11 cellular contexts compared by ENCODE assay signal in genomic region chr11:61026121-61027031, GRCh38. TPM values are rescaled to one million over a fixed set of nuclear protein-coding genes. Genes with fewer than 3 reads are reported as not detected.
DNase-seq lines count a peak whose midpoint lies in the region; ATAC-seq and TF ChIP-seq lines count a peak whose summit lies in the region.
"Had no signal": no experiment of that assay in that cellular context is flagged by ENCODE, and none has a peak within 500 bp of the region (broad histone marks: within the 10 kb centered on the region; RNA-seq: fewer than 3 reads in every experiment).

No MANE protein-coding gene starts in this region.

- no peak for TF ChIP-seq POLR2A in transverse colon (IDR thresholded peaks at IDR 0.05)

- DNase-seq in Right ventricle myocardium superior, result peak; percentile 34
- no peak for DNase-seq in left ventricle myocardium inferior
- DNase-seq in activated CD4-positive, alpha-beta T cell treated with anti-CD3 and anti-CD28 coated beads for 1 hour, result peak; percentile 34
- peak; percentile 29 to 66 (median 49) for DNase-seq in effector memory CD4-positive, alpha-beta T cell
- peak; percentile 16 for DNase-seq in transverse colon
- no peak for DNase-seq in NCI-H1436 treated with DMSO at 0.1 percent for 48 hours (lab: John Stamatoyannopoulos, UW)
- no peak for DNase-seq in NCI-H1092 treated with DMSO at 0.1 percent for 48 hours (lab: John Stamatoyannopoulos, UW)
- no peak for DNase-seq in left lung
- DNase-seq: NCI-H226 had no signal

- TF ChIP-seq CTCF in left ventricle myocardium inferior (IDR thresholded peaks at IDR 0.05; ENCODE audit: borderline replicate concordance) (no peak), transverse colon (IDR thresholded peaks at IDR 0.05) (no peak), left lung (IDR thresholded peaks at IDR 0.05) (no peak)

- H3K4me1 ChIP-seq in left ventricle myocardium inferior, result peaks cover 30% of the 10 kb centered on the region
- peaks cover 67% of the 10 kb centered on the region for H3K4me1 ChIP-seq in effector memory CD4-positive, alpha-beta T cell (ENCODE audit: control insufficient read depth, insufficient read depth, low read length, poor library complexity, severe bottlenecking)
- peaks cover 0 to 18% (median 0%) of the 10 kb centered on the region in 4 donors for H3K4me1 ChIP-seq in transverse colon
- peaks cover 0 to 50% of the 10 kb centered on the region in 2 donors for H3K4me1 ChIP-seq in left lung

- H3K27me3 ChIP-seq in left ventricle myocardium inferior (ENCODE audit: low read depth) (peaks cover 19% of the 10 kb centered on the region), transverse colon (peaks cover 13% of the 10 kb centered on the region), left lung (peaks cover 3 to 40% of the 10 kb centered on the region in 2 donors)
- no peaks in the 10 kb centered on the region for H3K27me3 ChIP-seq in effector memory CD4-positive, alpha-beta T cell (replicated peaks; ENCODE audit: control insufficient read depth, insufficient read depth, low read length, poor library complexity, severe bottlenecking)

- no peaks in the 10 kb centered on the region for H3K9me3 ChIP-seq in left ventricle myocardium inferior (replicated peaks)
- no peaks in the 10 kb centered on the region for H3K9me3 ChIP-seq in effector memory CD4-positive, alpha-beta T cell (ENCODE audit: control insufficient read depth, low read length)
- H3K9me3 ChIP-seq in transverse colon, result no peaks in the 10 kb centered on the region
- H3K9me3 ChIP-seq in left lung, result no peaks in the 10 kb centered on the region

- 53 to 64% methylated on average over 3 to 27 of the region's 28 CpGs for WGBS in transverse colon (ENCODE audit: low coverage in 1 of 2), 2 donors

- H3K27ac ChIP-seq in left ventricle myocardium inferior (replicated peaks), result no peak overlapping the region
- peak overlapping the region; percentile 86 for H3K27ac ChIP-seq in effector memory CD4-positive, alpha-beta T cell (ENCODE audit: insufficient read depth, low read length, poor library complexity, severe bottlenecking)
- H3K27ac ChIP-seq in transverse colon, result peak overlapping the region in 1 of 4 donors; percentile 24
- H3K27ac ChIP-seq in left lung, result no peak overlapping the region
- H3K27ac ChIP-seq: coronary artery had no signal

- TF ChIP-seq EP300 in transverse colon (IDR thresholded peaks at IDR 0.05; ENCODE audit: low read depth), result no peak

- in situ Hi-C loops in transverse colon (cut with MboI; ENCODE audit: low pct_ligation_motif_present in 1 of 4, low pct_unique_long_range_greater_than_20kb in 1 of 4, low sequenced_read_pairs in 3 of 4), result no loop called here

- no peak overlapping the region for H3K4me3 ChIP-seq in left ventricle myocardium inferior
- peak overlapping the region; percentile 20 for H3K4me3 ChIP-seq in effector memory CD4-positive, alpha-beta T cell (ENCODE audit: insufficient read depth, low read depth, low read length, poor library complexity, severe bottlenecking)
- no peak overlapping the region for H3K4me3 ChIP-seq in transverse colon
- no peak overlapping the region for H3K4me3 ChIP-seq in left lung
- H3K4me3 ChIP-seq: coronary artery had no signal

- ATAC-seq in Right ventricle myocardium superior (ENCODE audit: poor library complexity), result peak; percentile 78
- ATAC-seq in left lung, result no peak

- H3K36me3 ChIP-seq in left ventricle myocardium inferior (no peaks in the 10 kb centered on the region), transverse colon (no peaks in the 10 kb centered on the region), left lung (no peaks in the 10 kb centered on the region)
- H3K36me3 ChIP-seq in effector memory CD4-positive, alpha-beta T cell (ENCODE audit: control insufficient read depth, insufficient read depth, low read length), result no peaks in the 10 kb centered on the region

- intact Hi-C loops in Right ventricle myocardium superior (cut with DNase I), result no loop called here
- intact Hi-C loops in left ventricle myocardium inferior (cut with micrococcal nuclease), result no loop called here
- intact Hi-C loops in transverse colon (cut with DNase I; ENCODE audit: low total_unique reads), result no loop called here
- intact Hi-C loops in left lung (cut with DNase I), result no loop called here

RNA-seq across cellular contexts. Expression of gene CD6, which starts 54.9 kb away (rescaled TPM):
- total RNA-seq in Right ventricle myocardium superior (0.08 TPM), left ventricle myocardium inferior (0.47 TPM), transverse colon (1 to 10 TPM in 3 of 4 donors, not detected in 1; 1.9 to 4.3 (median 3.0) TPM), left lung (1 to 10 TPM; 1.7 to 6.3 TPM)
- total RNA-seq: osteocyte had no signal

Comparison
In these comparisons a context has a peak if more than half of its experiments do, and no peak if none do; other contexts are left out.
1. DNase-seq: peak in Right ventricle myocardium superior (single experiment), activated CD4-positive, alpha-beta T cell treated with anti-CD3 and anti-CD28 coated beads for 1 hour (single experiment), effector memory CD4-positive, alpha-beta T cell (3 of 3) and transverse colon (single experiment); none in left ventricle myocardium inferior (single experiment), NCI-H1436 treated with DMSO at 0.1 percent for 48 hours (single experiment), NCI-H1092 treated with DMSO at 0.1 percent for 48 hours (single experiment) and left lung (0 of 2).